ENCODE assay signal across 27 cellular contexts in genomic region chr16:51166116-51166515, GRCh38. TPM values are rescaled to one million over a fixed set of nuclear protein-coding genes. Genes with fewer than 3 reads are reported as not detected.
"Had no signal": no experiment of that assay in that cellular context is flagged by ENCODE, and none has a peak within 500 bp of the region (broad histone marks: within the 10 kb centered on the region; RNA-seq: fewer than 3 reads in every experiment).

No MANE protein-coding gene starts in this region.

- H3K9me3 Mint-ChIP-seq: activated naive CD4-positive, alpha-beta T cell treated with anti-CD3 and anti-CD28 coated beads, Interleukin-2, amount 50 U/mL, for 24 hours; activated T-helper 1 cell treated with anti-CD3 and anti-CD28 coated beads, Interleukin-12 subunit alpha, Interleukin-12 subunit beta, Interleukin-2, Interleukin-4 antibody, amounts not matched to agents 30 ng/mL and 10 ng/mL and 1 ng/mL, durations not matched to agents 14 hours and 24 hours and 36 hours; natural killer cell; stimulated activated naive CD8-positive, alpha-beta T cell treated with anti-CD3 and anti-CD28 coated beads, Interleukin-15, Interleukin-2, amounts not matched to agents 100 ng/mL and 50 ng/mL, for 24 hours had no signal

- H3K4me1 Mint-ChIP-seq: activated naive CD4-positive, alpha-beta T cell treated with anti-CD3 and anti-CD28 coated beads, Interleukin-2, amount 50 U/mL, for 24 hours; natural killer cell had no signal

- H3K27me3 Mint-ChIP-seq: stimulated activated naive CD8-positive, alpha-beta T cell treated with anti-CD3 and anti-CD28 coated beads, Interleukin-15, Interleukin-2, amounts not matched to agents 100 ng/mL and 50 ng/mL, for 24 hours had no signal

- H3K36me3 Mint-ChIP-seq: activated naive CD4-positive, alpha-beta T cell treated with anti-CD3 and anti-CD28 coated beads, Interleukin-2, amount 50 U/mL, for 24 hours; natural killer cell had no signal

- H3K9ac ChIP-seq: parathyroid adenoma had no signal

- DNase-seq: activated CD4-positive, alpha-beta T cell treated with anti-CD3 and anti-CD28 coated beads for 1 hour; activated CD4-positive, alpha-beta T cell treated with anti-CD3 and anti-CD28 coated beads, Interleukin-2, amount 50 U/mL, for 1 hour; activated CD8-positive, alpha-beta T cell treated with anti-CD3 and anti-CD28 coated beads, Interleukin-2, amount 10 ng/mL, durations not matched to agents 7 days and 5 days; activated gamma-delta T cell treated with Interleukin-2 at 50 U/mL for 16 hours; aorta; caudate nucleus; dermis blood vessel endothelial cell; effector CD8-positive, alpha-beta T cell; foreskin melanocyte; hippocampal formation; midbrain; natural killer cell; nucleus accumbens; right cardiac atrium; stimulated activated CD4-positive, alpha-beta T cell treated with anti-CD3 and anti-CD28 coated beads, Interleukin-12 subunit alpha, Interleukin-12 subunit beta, amount 100 ng/mL, for 4 hours; stimulated activated CD4-positive, alpha-beta T cell treated with anti-CD3 and anti-CD28 coated beads, Interleukin-1b, Interleukin-23, amount 100 ng/mL, for 48 hours; substantia nigra; tibial artery; WERI-Rb-1 had no signal

- H3K36me3 ChIP-seq: tibial artery, WERI-Rb-1 had no signal

- H3K79me2 ChIP-seq: parathyroid adenoma had no signal

- H3K9me3 ChIP-seq: tibial artery had no signal

- H2AFZ ChIP-seq: parathyroid adenoma had no signal

- H3K4me3 Mint-ChIP-seq: activated CD8-positive, alpha-beta T cell treated with anti-CD3 and anti-CD28 coated beads, Interleukin-2, amount 10 ng/mL, durations not matched to agents 7 days and 5 days; activated naive CD4-positive, alpha-beta T cell treated with anti-CD3 and anti-CD28 coated beads, Interleukin-2, amount 50 U/mL, for 24 hours; activated T-helper 1 cell treated with anti-CD3 and anti-CD28 coated beads, Interleukin-12 subunit alpha, Interleukin-12 subunit beta, Interleukin-2, Interleukin-4 antibody, amounts not matched to agents 30 ng/mL and 10 ng/mL and 1 ng/mL, durations not matched to agents 14 hours and 24 hours and 36 hours; brain; natural killer cell; stimulated activated naive CD8-positive, alpha-beta T cell treated with anti-CD3 and anti-CD28 coated beads, Interleukin-15, Interleukin-2, amounts not matched to agents 100 ng/mL and 50 ng/mL, for 24 hours had no signal

- H3K27ac Mint-ChIP-seq: activated CD8-positive, alpha-beta T cell treated with anti-CD3 and anti-CD28 coated beads, Interleukin-2, amount 10 ng/mL, durations not matched to agents 7 days and 5 days; activated naive CD4-positive, alpha-beta T cell treated with anti-CD3 and anti-CD28 coated beads, Interleukin-2, amount 50 U/mL, for 24 hours; activated T-helper 1 cell treated with anti-CD3 and anti-CD28 coated beads, Interleukin-12 subunit alpha, Interleukin-12 subunit beta, Interleukin-2, Interleukin-4 antibody, amounts not matched to agents 30 ng/mL and 10 ng/mL and 1 ng/mL, durations not matched to agents 14 hours and 24 hours and 36 hours; natural killer cell; stimulated activated naive CD8-positive, alpha-beta T cell treated with anti-CD3 and anti-CD28 coated beads, Interleukin-15, Interleukin-2, amounts not matched to agents 100 ng/mL and 50 ng/mL, for 24 hours had no signal

- H3K4me1 ChIP-seq: tibial artery had no signal

- ATAC-seq: activated CD8-positive, alpha-beta T cell treated with anti-CD3 and anti-CD28 coated beads, Interleukin-2, amount 10 ng/mL, durations not matched to agents 7 days and 5 days; natural killer cell; right cardiac atrium had no signal

- H3K4me3 ChIP-seq: tibial artery had no signal

- H3K27ac ChIP-seq: parathyroid adenoma, tibial artery, WERI-Rb-1 had no signal

RNA-seq across cellular contexts. Expression of gene SALL1, which starts 15.0 kb away (rescaled TPM):
- total RNA-seq: activated CD8-positive, alpha-beta T cell treated with anti-CD3 and anti-CD28 coated beads, Interleukin-2, amount 10 ng/mL, durations not matched to agents 7 days and 5 days; activated T-helper 1 cell treated with anti-CD3 and anti-CD28 coated beads, Interleukin-12 subunit alpha, Interleukin-12 subunit beta, Interleukin-2, Interleukin-4 antibody, amounts not matched to agents 30 ng/mL and 10 ng/mL and 1 ng/mL, durations not matched to agents 14 hours and 24 hours and 36 hours; aorta; natural killer cell; pulmonary artery endothelial cell; skeletal muscle tissue; T-helper 2 cell treated with Interferon-gamma antibody and Interleukin-4, amounts not matched to agents 100 ng/mL and 5 ng/mL, for 36 hours had no signal
- polyA plus RNA-seq: aorta had no signal
